ENCODE assay signal across 8 cellular contexts in the genomic region with DNA sequence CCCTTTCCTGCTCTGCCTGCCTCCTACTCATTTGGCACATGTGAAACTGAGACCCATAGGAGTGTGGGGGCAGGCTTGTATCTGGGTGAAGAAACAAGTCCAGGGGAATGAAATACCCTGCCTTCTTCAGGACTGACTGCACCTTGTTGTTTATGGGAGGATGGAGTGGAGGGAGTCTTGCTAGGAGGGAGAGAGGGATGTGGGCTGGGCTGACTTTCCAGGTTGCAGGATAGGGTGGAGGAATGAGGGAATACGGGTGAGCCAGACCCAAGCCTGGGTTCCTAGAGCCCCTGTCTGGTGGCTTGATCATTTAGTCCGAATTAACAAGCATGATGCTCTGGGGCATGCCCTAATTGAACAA. TPM values are rescaled to one million over a fixed set of nuclear protein-coding genes. Genes with fewer than 3 reads are reported as not detected.
DNase-seq lines count a peak whose midpoint lies in the region; ATAC-seq and TF ChIP-seq lines count a peak whose summit lies in the region.

No MANE protein-coding gene starts in this region.

- no peak for TF ChIP-seq CTCF in GM12864 (IDR thresholded peaks at IDR 0.05; ENCODE audit: low read depth, low read length, missing control alignments)
- TF ChIP-seq CTCF in fibroblast of the aortic adventitia (IDR thresholded peaks at IDR 0.05; ENCODE audit: insufficient read depth, low read length) = no peak
- no peak for TF ChIP-seq CTCF in gastrocnemius medialis (IDR thresholded peaks at IDR 0.05 in 4 of 5, conservative IDR thresholded peaks at IDR 0.05 in 1 of 5)

- no peaks in the 10 kb centered on the region for H3K9me3 ChIP-seq in gastrocnemius medialis

- TF ChIP-seq POLR2A in gastrocnemius medialis (IDR thresholded peaks at IDR 0.05) = no peak

- in situ Hi-C loops in gastrocnemius medialis (cut with MboI; ENCODE audit: low sequenced_read_pairs in 4 of 4) = no loop called here

- no peak for DNase-seq in GM12864 (ENCODE audit: low read depth)
- peak; percentile 35 for DNase-seq in RPMI8226
- DNase-seq in fibroblast of the aortic adventitia (ENCODE audit: low read depth) = no peak
- no peak for DNase-seq in gastrocnemius medialis
- DNase-seq in SK-N-DZ (ENCODE audit: low spot score) = no peak
- DNase-seq in NCI-H2107 treated with DMSO at 0.1 percent for 48 hours (lab: John Stamatoyannopoulos, UW; ENCODE audit: unreplicated experiment) = no peak
- DNase-seq in epidermal melanocyte (ENCODE audit: insufficient read length, low spot score) = no peak

- intact Hi-C loops in gastrocnemius medialis (cut with DNase I; ENCODE audit: low total_unique reads) = no loop called here

- H3K4me3 ChIP-seq in GM12864 (ENCODE audit: low read depth, low read length) (peak overlapping the region; percentile 84), fibroblast of the aortic adventitia (ENCODE audit: low read depth, low read length) (peak overlapping the region; percentile 84), gastrocnemius medialis (peak overlapping the region in 3 of 4 donors; percentile 38 to 90 (median 77))

- H3K27ac ChIP-seq in gastrocnemius medialis = peak overlapping the region; percentile 97 to 99 (median 98)

- peak; percentile 1 to 8 for ATAC-seq in gastrocnemius medialis
- no peak for ATAC-seq in GM21576 (IDR thresholded peaks at IDR 0.05; ENCODE audit: unreplicated experiment)

- H3K4me1 ChIP-seq in gastrocnemius medialis = peaks cover 65% of the 10 kb centered on the region in 2 donors

- H3K27me3 ChIP-seq in gastrocnemius medialis = no peaks in the 10 kb centered on the region

- no peaks in the 10 kb centered on the region for H3K36me3 ChIP-seq in gastrocnemius medialis

RNA-seq across cellular contexts. Expression of a gene that starts 3.3 kb away (rescaled TPM):
- total RNA-seq in fibroblast of the aortic adventitia (ENCODE audit: low replicate concordance) = 26.1 and 75.9 TPM in 2 replicates
- 10 to 100 TPM; 38.5 to 83.8 (median 60.9) TPM for total RNA-seq in gastrocnemius medialis
- 24.9 and 31.1 TPM in 2 replicates for polyA plus RNA-seq in SK-N-DZ (2014; cell fraction: cytosol; rRNA removed)
- polyA plus RNA-seq in SK-N-DZ (2014; cell fraction: nucleus; rRNA removed) = 15.4 and 23.8 TPM in 2 replicates
